ENCODE assay signal across 7 cellular contexts in genomic region chr1:120342231-120343073, GRCh38.
DNase-seq lines count a peak whose midpoint lies in the region; ATAC-seq and TF ChIP-seq lines count a peak whose summit lies in the region.
"Not testable (repeated sequence)": the region's sequence is repeated elsewhere in the genome, so short reads cannot be mapped to it uniquely, and the experiment has no call there.

No MANE protein-coding gene starts in this region.

- H3K9me3 Mint-ChIP-seq in GM23338; MCF 10A (ENCODE audit: unreplicated experiment); mesothelial cell of epicardium: not testable (repeated sequence)

- not testable (repeated sequence) for H3K9me2 ChIP-seq in GM23338 (ENCODE audit: insufficient read depth)

- peak overlapping the region; percentile 65 for H3K4me3 Mint-ChIP-seq in GM23338
- H3K4me3 Mint-ChIP-seq in MCF 10A (ENCODE audit: unreplicated experiment): peak overlapping the region; percentile 68
- peak overlapping the region; percentile 57 for H3K4me3 Mint-ChIP-seq in mesothelial cell of epicardium

- 3% methylated on average over 22 of the region's 44 CpGs for WGBS in smooth muscle cell (ENCODE audit: low lambda C conversion rate)

- not testable (repeated sequence) for H3K36me3 Mint-ChIP-seq in GM23338 (ENCODE audit: low read depth); MCF 10A (ENCODE audit: insufficient read depth, unreplicated experiment); mesothelial cell of epicardium

- BruUV-seq in MCF 10A (replicated peaks; lab: Mats Ljungman, UMichigan): TSS peak; percentile 37

- not testable (repeated sequence) for H3K4me1 ChIP-seq in GM23338 (ENCODE audit: insufficient read depth); RWPE2 (ENCODE audit: insufficient read depth, poor library complexity, severe bottlenecking); smooth muscle cell (ENCODE audit: low read depth)

- H3K9me3 ChIP-seq in RWPE2 (ENCODE audit: severe bottlenecking); smooth muscle cell (replicated peaks; ENCODE audit: low read depth): not testable (repeated sequence)

- H2AFZ ChIP-seq in GM23338; smooth muscle cell (ENCODE audit: low read depth): not testable (repeated sequence)

- not testable (repeated sequence) for H3K27me3 Mint-ChIP-seq in GM23338 (ENCODE audit: insufficient read depth, low read depth, poor library complexity); MCF 10A (ENCODE audit: insufficient read depth, unreplicated experiment); mesothelial cell of epicardium (ENCODE audit: low read depth)

- H3K27ac ChIP-seq in GM23338 (ENCODE audit: low read depth); smooth muscle cell (ENCODE audit: low read depth): not testable (repeated sequence)
- peak overlapping the region; percentile 53 for H3K27ac ChIP-seq in RWPE2 (ENCODE audit: poor library complexity, severe bottlenecking)

- CTCF ChIA-PET in MCF 10A (lab: Yijun Ruan, JAX): not testable (repeated sequence)

- not testable (repeated sequence) for H3K4me1 Mint-ChIP-seq in GM23338; MCF 10A (ENCODE audit: insufficient read depth, unreplicated experiment); mesothelial cell of epicardium

- peak overlapping the region; percentile 56 for H3K4me3 ChIP-seq in GM23338
- H3K4me3 ChIP-seq in RWPE2 (ENCODE audit: severe bottlenecking): peak overlapping the region; percentile 29
- peak overlapping the region; percentile 53 for H3K4me3 ChIP-seq in smooth muscle cell

- not testable (repeated sequence) for H3F3A ChIP-seq in GM23338 (replicated peaks; ENCODE audit: low read depth); smooth muscle cell (ENCODE audit: low read depth)

- H3K9ac ChIP-seq in smooth muscle cell (ENCODE audit: low read depth): not testable (repeated sequence)

- not testable (repeated sequence) for H3K27ac Mint-ChIP-seq in GM23338; MCF 10A (ENCODE audit: low read depth, unreplicated experiment)
- peak overlapping the region; percentile 43 for H3K27ac Mint-ChIP-seq in mesothelial cell of epicardium

- DNase-seq in GM23338 (ENCODE audit: low spot score) (peak; percentile 0), RWPE2 (ENCODE audit: low spot score) (peak; percentile 17), Right ventricle myocardium superior (peak; percentile 1)
- DNase-seq in activated T-cell treated with anti-CD3 and anti-CD28 coated beads, Interleukin-2, amount 50 U/mL, for 1 hour: peak; percentile 42
- not testable (repeated sequence) for DNase-seq in MCF 10A (ENCODE audit: unreplicated experiment); mesothelial cell of epicardium (ENCODE audit: low spot score in 2 of 2, unreplicated experiment in 2 of 2); smooth muscle cell (lab: John Stamatoyannopoulos, UW; ENCODE audit: unreplicated experiment)

- TF ChIP-seq CTCF in GM23338 (conservative IDR thresholded peaks at IDR 0.05; ENCODE audit: low read depth in 2 of 2); RWPE2 (IDR thresholded peaks at IDR 0.05; ENCODE audit: poor library complexity, severe bottlenecking); MCF 10A (IDR thresholded peaks at IDR 0.05; ENCODE audit: unreplicated experiment); mesothelial cell of epicardium (IDR thresholded peaks at IDR 0.05; ENCODE audit: unreplicated experiment); smooth muscle cell (IDR thresholded peaks at IDR 0.05; ENCODE audit: borderline replicate concordance, insufficient read depth, poor library complexity, severe bottlenecking): not testable (repeated sequence)

- H3K4me2 ChIP-seq in GM23338 (peak overlapping the region; percentile 73), smooth muscle cell (peak overlapping the region; percentile 82)

- ATAC-seq in GM23338; RWPE2 (ENCODE audit: low read depth); Right ventricle myocardium superior (ENCODE audit: poor library complexity): not testable (repeated sequence)

- H3K79me2 ChIP-seq in GM23338 (replicated peaks; ENCODE audit: insufficient read depth); smooth muscle cell (ENCODE audit: low read depth): not testable (repeated sequence)

- POLR2A ChIA-PET in MCF 10A (lab: Yijun Ruan, JAX): not testable (repeated sequence)

- intact Hi-C loops in MCF 10A (cut with micrococcal nuclease); Right ventricle myocardium superior (cut with DNase I): not testable (repeated sequence)

- not testable (repeated sequence) for H4K20me1 ChIP-seq in GM23338 (replicated peaks; ENCODE audit: insufficient read depth); smooth muscle cell (ENCODE audit: low read depth)

- H3K36me3 ChIP-seq in GM23338 (ENCODE audit: insufficient read depth); RWPE2 (ENCODE audit: low read depth); smooth muscle cell (ENCODE audit: low read depth): not testable (repeated sequence)

- H3K27me3 ChIP-seq in GM23338 (ENCODE audit: insufficient read depth); RWPE2 (ENCODE audit: insufficient read depth, poor library complexity, severe bottlenecking); smooth muscle cell (ENCODE audit: low read depth): not testable (repeated sequence)
